17 cellular contexts compared by ENCODE assay signal in genomic region chr6:42388046-42388445, GRCh38.
DNase-seq lines count a peak whose midpoint lies in the region; ATAC-seq and TF ChIP-seq lines count a peak whose summit lies in the region.
"Had no signal": no experiment of that assay in that cellular context is flagged by ENCODE, and none has a peak within 500 bp of the region (broad histone marks: within the 10 kb centered on the region; RNA-seq: fewer than 3 reads in every experiment).

No MANE protein-coding gene starts in this region.

- intact Hi-C loops in CD4-positive, alpha-beta T cell (cut with DNase I, micrococcal nuclease): no loop called here
- intact Hi-C loops in activated CD8-positive, alpha-beta T cell treated with anti-CD3 and anti-CD28 coated beads for 36 hours (cut with micrococcal nuclease): no loop called here

- peak overlapping the region; percentile 14 for H3K4me3 Mint-ChIP-seq in T-helper 2 cell treated with Interferon-gamma antibody and Interleukin-4, amounts not matched to agents 5 μg/mL and 100 μg/mL, for 36 hours
- H3K4me3 Mint-ChIP-seq in CD4-positive, alpha-beta T cell: peak overlapping the region; percentile 4
- H3K4me3 Mint-ChIP-seq in activated CD8-positive, alpha-beta T cell treated with anti-CD3 and anti-CD28 coated beads for 36 hours: peak overlapping the region; percentile 42
- peak overlapping the region; percentile 57 to 74 for H3K4me3 Mint-ChIP-seq in effector memory CD8-positive, alpha-beta T cell

- H3K4me1 Mint-ChIP-seq in T-helper 2 cell treated with Interferon-gamma antibody and Interleukin-4, amounts not matched to agents 5 μg/mL and 100 μg/mL, for 36 hours (ENCODE audit: low read depth): peaks cover 76% of the 10 kb centered on the region
- H3K4me1 Mint-ChIP-seq in CD4-positive, alpha-beta T cell (ENCODE audit: low read depth): peaks cover 96% of the 10 kb centered on the region
- H3K4me1 Mint-ChIP-seq in activated CD8-positive, alpha-beta T cell treated with anti-CD3 and anti-CD28 coated beads for 36 hours (ENCODE audit: low read depth): peaks cover 92% of the 10 kb centered on the region
- H3K4me1 Mint-ChIP-seq in effector memory CD8-positive, alpha-beta T cell (ENCODE audit: low read depth in 2 of 2): peaks cover 73 to 78% of the 10 kb centered on the region in 2 donors

- H3K27me3 ChIP-seq in CD4-positive, alpha-beta T cell (ENCODE audit: control insufficient read depth, insufficient read depth, low read length): no peaks in the 10 kb centered on the region
- H3K27me3 ChIP-seq: transverse colon had no signal

- DNase-seq in T-helper 2 cell treated with Interferon-gamma antibody and Interleukin-4, amounts not matched to agents 5 μg/mL and 100 μg/mL, for 36 hours (ENCODE audit: low spot score): no peak
- DNase-seq in T-helper 2 cell: no peak
- DNase-seq in CD4-positive, alpha-beta T cell: no peak
- no peak for DNase-seq in activated CD8-positive, alpha-beta T cell treated with anti-CD3 and anti-CD28 coated beads for 36 hours
- DNase-seq in effector memory CD8-positive, alpha-beta T cell: no peak
- no peak for DNase-seq in HPDE6-E6E7 (ENCODE audit: extremely low spot score)
- DNase-seq in SKM-1 (lab: John Stamatoyannopoulos, UW; ENCODE audit: unreplicated experiment): no peak
- DNase-seq in NCI-H748 treated with DMSO at 0.1 percent for 48 hours (lab: John Stamatoyannopoulos, UW): no peak
- DNase-seq: 8988T, Calu3, cortex of kidney, NCI-H1436 treated with DMSO at 0.1 percent for 48 hours, NCI-H2171 treated with DMSO at 0.1 percent for 48 hours, NCI-H69, small intestine, transverse colon had no signal

- H3K9me3 ChIP-seq in CD4-positive, alpha-beta T cell (ENCODE audit: control insufficient read depth, low read length): no peaks in the 10 kb centered on the region
- H3K9me3 ChIP-seq: transverse colon had no signal

- no peak for ATAC-seq in CD4-positive, alpha-beta T cell (ENCODE audit: poor library complexity)
- no peak for ATAC-seq in activated CD8-positive, alpha-beta T cell treated with anti-CD3 and anti-CD28 coated beads for 36 hours
- no peak for ATAC-seq in effector memory CD8-positive, alpha-beta T cell (replicated peaks)
- ATAC-seq: HCT116 had no signal

- H3K27ac Mint-ChIP-seq in T-helper 2 cell treated with Interferon-gamma antibody and Interleukin-4, amounts not matched to agents 5 μg/mL and 100 μg/mL, for 36 hours: peak overlapping the region; percentile 58
- H3K27ac Mint-ChIP-seq in CD4-positive, alpha-beta T cell: peak overlapping the region; percentile 99
- H3K27ac Mint-ChIP-seq in activated CD8-positive, alpha-beta T cell treated with anti-CD3 and anti-CD28 coated beads for 36 hours: peak overlapping the region; percentile 96
- H3K27ac Mint-ChIP-seq in effector memory CD8-positive, alpha-beta T cell: peak overlapping the region; percentile 95 to 97

- no peak for TF ChIP-seq CTCF in CD4-positive, alpha-beta T cell (IDR thresholded peaks at IDR 0.05)
- TF ChIP-seq CTCF in activated CD8-positive, alpha-beta T cell treated with anti-CD3 and anti-CD28 coated beads for 36 hours (IDR thresholded peaks at IDR 0.05): no peak

- CTCF ChIA-PET in CD4-positive, alpha-beta T cell (lab: Charles Lee): interaction anchor here (1.0 kb wide), 2 partner anchors 24 to 44 kb away, joined by 3 read pairs; no protein-coding TSS in a partner anchor
- CTCF ChIA-PET in activated CD8-positive, alpha-beta T cell treated with anti-CD3 and anti-CD28 coated beads for 36 hours (lab: Charles Lee): interaction anchor here (3.0 to 8.3 kb wide), 3 partner anchors 13 to 159 kb away, joined by 14 to 65 read pairs (median 23); no protein-coding TSS in a partner anchor

- H3K27me3 Mint-ChIP-seq in T-helper 2 cell treated with Interferon-gamma antibody and Interleukin-4, amounts not matched to agents 5 μg/mL and 100 μg/mL, for 36 hours (ENCODE audit: low read depth): no peaks in the 10 kb centered on the region
- no peaks in the 10 kb centered on the region for H3K27me3 Mint-ChIP-seq in CD4-positive, alpha-beta T cell
- H3K27me3 Mint-ChIP-seq in activated CD8-positive, alpha-beta T cell treated with anti-CD3 and anti-CD28 coated beads for 36 hours: no peaks in the 10 kb centered on the region
- H3K27me3 Mint-ChIP-seq in effector memory CD8-positive, alpha-beta T cell: no peaks in the 10 kb centered on the region

- H3K27ac ChIP-seq in CD4-positive, alpha-beta T cell (ENCODE audit: low read depth, low read length): peak overlapping the region; percentile 78

- H3K36me3 Mint-ChIP-seq in T-helper 2 cell treated with Interferon-gamma antibody and Interleukin-4, amounts not matched to agents 5 μg/mL and 100 μg/mL, for 36 hours (ENCODE audit: low read depth): peaks cover 11% of the 10 kb centered on the region
- H3K36me3 Mint-ChIP-seq in CD4-positive, alpha-beta T cell (ENCODE audit: low read depth): no peaks in the 10 kb centered on the region
- peaks cover 7% of the 10 kb centered on the region for H3K36me3 Mint-ChIP-seq in activated CD8-positive, alpha-beta T cell treated with anti-CD3 and anti-CD28 coated beads for 36 hours (ENCODE audit: low read depth)
- peaks cover 9% of the 10 kb centered on the region for H3K36me3 Mint-ChIP-seq in effector memory CD8-positive, alpha-beta T cell (ENCODE audit: insufficient read depth)

- H3K9me3 Mint-ChIP-seq in T-helper 2 cell treated with Interferon-gamma antibody and Interleukin-4, amounts not matched to agents 5 μg/mL and 100 μg/mL, for 36 hours: no peaks in the 10 kb centered on the region
- H3K9me3 Mint-ChIP-seq in CD4-positive, alpha-beta T cell: no peaks in the 10 kb centered on the region
- H3K9me3 Mint-ChIP-seq in activated CD8-positive, alpha-beta T cell treated with anti-CD3 and anti-CD28 coated beads for 36 hours: no peaks in the 10 kb centered on the region
- H3K9me3 Mint-ChIP-seq in effector memory CD8-positive, alpha-beta T cell: no peaks in the 10 kb centered on the region

- POLR2A ChIA-PET in CD4-positive, alpha-beta T cell (lab: Charles Lee): interaction anchor here (0.8 to 7.9 kb wide), 7 partner anchors 10 to 64 kb away, joined by 4 to 178 read pairs (median 30); partner anchors contain the start of gene TRERF1
- POLR2A ChIA-PET in activated CD8-positive, alpha-beta T cell treated with anti-CD3 and anti-CD28 coated beads for 36 hours (lab: Charles Lee): interaction anchor here (4.7 to 6.9 kb wide), 3 partner anchors 16 to 63 kb away, joined by 47 to 77 read pairs (median 72); partner anchors contain the start of gene TRERF1

Comparison
In these comparisons a context has a peak if more than half of its experiments do, and no peak if none do; other contexts are left out.
1. H3K4me3 Mint-ChIP-seq: peak in every context shown above with its lines; median percentile 66 in effector memory CD8-positive, alpha-beta T cell; 42 in activated CD8-positive, alpha-beta T cell treated with anti-CD3 and anti-CD28 coated beads for 36 hours; 14 in T-helper 2 cell treated with Interferon-gamma antibody and Interleukin-4, amounts not matched to agents 5 μg/mL and 100 μg/mL, for 36 hours; 4 in CD4-positive, alpha-beta T cell.